21 cellular contexts compared by ENCODE assay signal in genomic region chr3:108500728-108501127, GRCh38. TPM values are rescaled to one million over a fixed set of nuclear protein-coding genes. Genes with fewer than 3 reads are reported as not detected.
"Had no signal": no experiment of that assay in that cellular context is flagged by ENCODE, and none has a peak within 500 bp of the region (broad histone marks: within the 10 kb centered on the region; RNA-seq: fewer than 3 reads in every experiment).

No MANE protein-coding gene starts in this region.

- H3K27ac ChIP-seq: adrenal gland, colonic mucosa, esophagus muscularis mucosa, lower lobe of right lung, sigmoid colon, spleen had no signal

- H3K9me3 ChIP-seq: adrenal gland, colonic mucosa, esophagus muscularis mucosa, lower lobe of right lung, sigmoid colon, spleen had no signal

- H3K4me1 Mint-ChIP-seq: activated naive CD4-positive, alpha-beta T cell treated with anti-CD3 and anti-CD28 coated beads, Interleukin-2, amount 50 U/mL, for 24 hours; neural crest cell; stimulated activated effector memory CD8-positive, alpha-beta T cell treated with anti-CD3 and anti-CD28 coated beads, Interleukin-12 subunit alpha, Interleukin-12 subunit beta, amount 100 ng/mL, for 72 hours; WTC11 had no signal

- H3K4me3 Mint-ChIP-seq: activated CD4-positive, alpha-beta memory T cell treated with anti-CD3 and anti-CD28 coated beads, Interleukin-2, amount 10 ng/mL, durations not matched to agents 7 days and 5 days; activated naive CD4-positive, alpha-beta T cell treated with anti-CD3 and anti-CD28 coated beads, Interleukin-2, amount 50 U/mL, for 24 hours; neural crest cell; stimulated activated effector memory CD8-positive, alpha-beta T cell treated with anti-CD3 and anti-CD28 coated beads, Interleukin-12 subunit alpha, Interleukin-12 subunit beta, amount 100 ng/mL, for 72 hours; T-helper 17 cell; WTC11 had no signal

- H3K27me3 ChIP-seq: adrenal gland, colonic mucosa, esophagus muscularis mucosa, sigmoid colon, spleen had no signal

- H3K27ac Mint-ChIP-seq: activated CD4-positive, alpha-beta memory T cell treated with anti-CD3 and anti-CD28 coated beads, Interleukin-2, amount 10 ng/mL, durations not matched to agents 7 days and 5 days; activated naive CD4-positive, alpha-beta T cell treated with anti-CD3 and anti-CD28 coated beads, Interleukin-2, amount 50 U/mL, for 24 hours; stimulated activated effector memory CD8-positive, alpha-beta T cell treated with anti-CD3 and anti-CD28 coated beads, Interleukin-12 subunit alpha, Interleukin-12 subunit beta, amount 100 ng/mL, for 72 hours; T-helper 17 cell; WTC11 had no signal

- ATAC-seq: left cardiac atrium; lower lobe of right lung; stimulated activated effector memory CD8-positive, alpha-beta T cell treated with anti-CD3 and anti-CD28 coated beads, Interleukin-12 subunit alpha, Interleukin-12 subunit beta, amount 100 ng/mL, for 72 hours; T-helper 17 cell; WTC11 had no signal

- H3K4me1 ChIP-seq: adrenal gland, colonic mucosa, esophagus muscularis mucosa, lower lobe of right lung, sigmoid colon, spleen had no signal

- H3K4me3 ChIP-seq: adrenal gland, colonic mucosa, esophagus muscularis mucosa, lower lobe of right lung, sigmoid colon, spleen had no signal

- H3K9me3 Mint-ChIP-seq: activated CD4-positive, alpha-beta memory T cell treated with anti-CD3 and anti-CD28 coated beads, Interleukin-2, amount 10 ng/mL, durations not matched to agents 7 days and 5 days; activated naive CD4-positive, alpha-beta T cell treated with anti-CD3 and anti-CD28 coated beads, Interleukin-2, amount 50 U/mL, for 24 hours; neural crest cell; stimulated activated effector memory CD8-positive, alpha-beta T cell treated with anti-CD3 and anti-CD28 coated beads, Interleukin-12 subunit alpha, Interleukin-12 subunit beta, amount 100 ng/mL, for 72 hours had no signal

- H3K36me3 ChIP-seq: adrenal gland, colonic mucosa, esophagus muscularis mucosa, lower lobe of right lung, sigmoid colon, spleen had no signal

- H3K36me3 Mint-ChIP-seq: activated naive CD4-positive, alpha-beta T cell treated with anti-CD3 and anti-CD28 coated beads, Interleukin-2, amount 50 U/mL, for 24 hours; stimulated activated effector memory CD8-positive, alpha-beta T cell treated with anti-CD3 and anti-CD28 coated beads, Interleukin-12 subunit alpha, Interleukin-12 subunit beta, amount 100 ng/mL, for 72 hours; WTC11 had no signal

- DNase-seq: activated CD4-positive, alpha-beta memory T cell treated with anti-CD3 and anti-CD28 coated beads, Interleukin-2, amount 10 ng/mL, durations not matched to agents 7 days and 5 days; activated CD4-positive, alpha-beta T cell treated with anti-CD3 and anti-CD28 coated beads for 4 hours; activated effector memory CD4-positive, alpha-beta T cell treated with anti-CD3 and anti-CD28 coated beads, Interleukin-2, amount 50 U/mL, for 16 hours; activated T-cell treated with anti-CD3 and anti-CD28 coated beads, Interleukin-2, amount 50 U/mL, for 48 hours; adrenal gland; caudate nucleus; colonic mucosa; foreskin melanocyte; head of caudate nucleus; left cardiac atrium; lower lobe of right lung; midbrain; sigmoid colon; spleen; stimulated activated CD4-positive, alpha-beta T cell treated with anti-CD3 and anti-CD28 coated beads, Interleukin-2, amount 100 ng/mL, for 24 hours; T-helper 17 cell had no signal

RNA-seq across cellular contexts. Expression of gene MYH15, which starts 9.7 kb away (rescaled TPM):
- total RNA-seq: T-helper 17 cell had no signal
